ENCODE assay signal across 18 cellular contexts in the genomic region with DNA sequence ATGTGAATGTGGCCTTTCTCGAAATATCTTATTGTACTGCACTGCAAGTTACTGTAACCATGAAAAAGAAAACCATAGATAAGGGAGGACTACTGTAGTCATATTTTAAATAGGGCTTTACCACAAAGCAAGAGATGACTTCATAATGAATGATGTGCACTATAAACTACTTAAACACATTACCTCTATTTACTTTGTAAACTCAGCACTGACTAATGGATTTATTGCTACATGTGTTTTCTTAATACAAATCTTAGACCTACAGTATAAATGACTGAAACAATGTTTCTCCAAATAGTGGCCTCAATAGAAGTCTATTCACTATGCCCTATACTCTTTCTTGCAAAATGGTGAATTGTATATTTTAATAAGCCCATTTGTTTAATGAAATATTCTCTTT.
"Had no signal": no experiment of that assay in that cellular context is flagged by ENCODE, and none has a peak within 500 bp of the region (broad histone marks: within the 10 kb centered on the region; RNA-seq: fewer than 3 reads in every experiment).

No MANE protein-coding gene starts in this region.

- ATAC-seq: right cardiac atrium had no signal

- H3K4me1 ChIP-seq: transverse colon had no signal

- H3K4me3 ChIP-seq: transverse colon had no signal

- DNase-seq: activated CD4-positive, alpha-beta T cell treated with anti-CD3 and anti-CD28 coated beads, Interleukin-2, amount 10 ng/mL, durations not matched to agents 7 days and 5 days; activated CD8-positive, alpha-beta memory T cell treated with anti-CD3 and anti-CD28 coated beads for 24 hours; activated gamma-delta T cell treated with Interleukin-2 at 50 U/mL for 16 hours; amygdala; dermis blood vessel endothelial cell; endodermal cell; hippocampal formation; nucleus accumbens; right cardiac atrium; small intestine; stimulated activated CD4-positive, alpha-beta T cell treated with anti-CD3 and anti-CD28 coated beads, Interleukin-4, amount 100 ng/mL, for 24 hours; stimulated activated naive CD4-positive, alpha-beta T cell treated with Interleukin-2 at 50 U/mL for 16 hours; T-helper 9 cell; transverse colon had no signal

- H3K9me3 ChIP-seq: transverse colon had no signal

- H3K36me3 ChIP-seq: transverse colon had no signal

- H3K36me3 Mint-ChIP-seq: activated naive CD8-positive, alpha-beta T cell had no signal

- H3K4me3 Mint-ChIP-seq: activated CD4-positive, alpha-beta T cell treated with anti-CD3 and anti-CD28 coated beads, Interleukin-2, amount 10 ng/mL, durations not matched to agents 7 days and 5 days; activated naive CD8-positive, alpha-beta T cell; brain; endodermal cell; nephron had no signal

- H3K27me3 Mint-ChIP-seq: activated CD4-positive, alpha-beta T cell treated with anti-CD3 and anti-CD28 coated beads, Interleukin-2, amount 10 ng/mL, durations not matched to agents 7 days and 5 days; activated naive CD8-positive, alpha-beta T cell; brain; progenitor cell of endocrine pancreas had no signal

- H3K27ac Mint-ChIP-seq: activated CD4-positive, alpha-beta T cell treated with anti-CD3 and anti-CD28 coated beads, Interleukin-2, amount 10 ng/mL, durations not matched to agents 7 days and 5 days; activated naive CD8-positive, alpha-beta T cell; brain; endodermal cell; nephron; progenitor cell of endocrine pancreas had no signal

- H3K4me1 Mint-ChIP-seq: activated CD4-positive, alpha-beta T cell treated with anti-CD3 and anti-CD28 coated beads, Interleukin-2, amount 10 ng/mL, durations not matched to agents 7 days and 5 days; brain; endodermal cell; nephron had no signal

- H3K27ac ChIP-seq: transverse colon had no signal

- H3K27me3 ChIP-seq: transverse colon had no signal
